8 cellular contexts compared by ENCODE assay signal in the genomic region with DNA sequence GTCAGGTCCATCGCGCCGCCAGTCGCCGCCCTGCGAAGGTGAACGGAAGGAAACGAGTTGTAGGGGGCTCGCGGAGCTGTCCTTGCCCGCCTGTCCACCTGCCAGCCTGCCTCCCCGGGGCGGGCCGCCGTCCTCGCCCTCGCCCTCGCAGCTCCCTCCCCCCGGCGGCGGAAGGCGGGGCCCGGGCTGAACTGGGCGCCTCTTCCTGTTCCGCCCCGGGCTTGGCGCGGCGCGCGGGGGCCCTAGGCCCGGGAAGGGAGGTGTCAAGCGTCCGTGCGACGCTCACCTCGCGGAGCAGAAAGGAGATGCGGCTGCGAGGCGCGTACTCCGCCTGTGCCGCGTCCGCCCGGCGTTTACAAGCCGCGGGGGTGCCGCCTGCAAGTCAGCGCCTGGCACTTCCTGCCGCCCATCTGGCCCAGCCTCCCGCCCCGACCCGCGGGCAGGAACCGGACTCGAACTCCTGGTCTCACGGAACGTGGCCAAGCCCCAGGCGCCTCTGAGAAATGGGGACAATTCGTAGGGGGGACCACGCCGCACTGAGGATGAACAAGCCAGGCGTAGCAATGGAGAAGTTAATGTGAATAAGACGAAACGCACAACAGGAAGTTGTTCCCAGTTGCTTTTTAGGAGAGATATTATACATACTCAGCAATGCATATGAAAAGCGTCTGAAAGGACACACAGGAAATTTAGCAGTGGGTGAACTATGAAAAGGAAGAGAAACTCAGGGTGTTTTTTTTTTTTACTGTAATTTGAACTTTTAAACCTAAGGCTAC. TPM values are rescaled to one million over a fixed set of nuclear protein-coding genes. Genes with fewer than 3 reads are reported as not detected.
DNase-seq lines count a peak whose midpoint lies in the region; ATAC-seq and TF ChIP-seq lines count a peak whose summit lies in the region.

A gene (minus strand): TSS at position 108 of the 776 bp plus-strand sequence. CDS start 97 bp downstream, at position 11.

- H3K27ac Mint-ChIP-seq in activated naive CD4-positive, alpha-beta T cell treated with anti-CD3 and anti-CD28 coated beads, Interleukin-2, amount 50 U/mL, for 24 hours, result peak within 1 kb of the TSS; percentile 98
- H3K27ac Mint-ChIP-seq in osteocyte (ENCODE audit: unreplicated experiment), result peak within 1 kb of the TSS; percentile 100

- peaks cover 10% of the 10 kb centered on the region for H3K36me3 Mint-ChIP-seq in activated naive CD4-positive, alpha-beta T cell treated with anti-CD3 and anti-CD28 coated beads, Interleukin-2, amount 50 U/mL, for 24 hours
- H3K36me3 Mint-ChIP-seq in osteocyte (ENCODE audit: unreplicated experiment), result peaks cover 28% of the 10 kb centered on the region

- no peaks in the 10 kb centered on the region for H3K27me3 Mint-ChIP-seq in activated naive CD4-positive, alpha-beta T cell treated with anti-CD3 and anti-CD28 coated beads, Interleukin-2, amount 50 U/mL, for 24 hours
- no peaks in the 10 kb centered on the region for H3K27me3 Mint-ChIP-seq in osteocyte (ENCODE audit: unreplicated experiment)

- H3K9me3 Mint-ChIP-seq in activated naive CD4-positive, alpha-beta T cell treated with anti-CD3 and anti-CD28 coated beads, Interleukin-2, amount 50 U/mL, for 24 hours, result no peaks in the 10 kb centered on the region
- no peaks in the 10 kb centered on the region for H3K9me3 Mint-ChIP-seq in osteocyte (ENCODE audit: unreplicated experiment)

- no peaks in the 10 kb centered on the region for H3K27me3 ChIP-seq in thoracic aorta (replicated peaks; ENCODE audit: insufficient read depth)

- peak within 1 kb of the TSS; percentile 99 for H3K4me3 Mint-ChIP-seq in activated naive CD4-positive, alpha-beta T cell treated with anti-CD3 and anti-CD28 coated beads, Interleukin-2, amount 50 U/mL, for 24 hours
- peak within 1 kb of the TSS; percentile 89 for H3K4me3 Mint-ChIP-seq in osteocyte (ENCODE audit: unreplicated experiment)

- no peak for TF ChIP-seq CTCF in HFF-Myc (IDR thresholded peaks at IDR 0.05; ENCODE audit: low read depth, low read length, missing control alignments)
- TF ChIP-seq CTCF in NB4 (IDR thresholded peaks at IDR 0.05; ENCODE audit: low read depth, low read length), result no peak
- no peak for TF ChIP-seq CTCF in osteocyte (IDR thresholded peaks at IDR 0.05)
- no peak for TF ChIP-seq CTCF in thoracic aorta (IDR thresholded peaks at IDR 0.05)

- DNase-seq in HFF-Myc (ENCODE audit: extremely low read depth, low read depth), result no peak
- peak; percentile 96 for DNase-seq in NB4 (ENCODE audit: low read depth)
- DNase-seq in SKM-1 (lab: John Stamatoyannopoulos, UW; ENCODE audit: unreplicated experiment), result peak; percentile 58
- peak; percentile 93 for DNase-seq in glomerular visceral epithelial cell (ENCODE audit: extremely low spot score)
- peak; percentile 93 for DNase-seq in osteocyte (ENCODE audit: extremely low spot score, unreplicated experiment)
- DNase-seq in thoracic aorta (ENCODE audit: low spot score), result peak; percentile 42

- ATAC-seq in thoracic aorta (ENCODE audit: insufficient number of reproducible peaks, low FRiP score, low read depth), result peak; percentile 33

- H3K4me1 ChIP-seq in thoracic aorta (ENCODE audit: control insufficient read depth in 1 of 2, low read depth in 2 of 2), result peaks cover 21 to 32% of the 10 kb centered on the region in 2 donors

- peak within 1 kb of the TSS; percentile 98 for H3K27ac ChIP-seq in thoracic aorta

- peaks cover 61% of the 10 kb centered on the region for H3K4me1 Mint-ChIP-seq in activated naive CD4-positive, alpha-beta T cell treated with anti-CD3 and anti-CD28 coated beads, Interleukin-2, amount 50 U/mL, for 24 hours
- peaks cover 24% of the 10 kb centered on the region for H3K4me1 Mint-ChIP-seq in osteocyte (ENCODE audit: unreplicated experiment)

- H3K4me3 ChIP-seq in GM08714 (ENCODE audit: low read length) (peak within 1 kb of the TSS; percentile 68), HFF-Myc (replicated peaks; ENCODE audit: low read depth, low read length) (peak within 1 kb of the TSS; percentile 78), NB4 (ENCODE audit: low read depth, low read length) (peak within 1 kb of the TSS; percentile 90), thoracic aorta (peak within 1 kb of the TSS; percentile 83)

- peak; percentile 88 for TF ChIP-seq POLR2A in NB4 (IDR thresholded peaks at IDR 0.05; ENCODE audit: extremely low read depth, insufficient read length)

- no peaks in the 10 kb centered on the region for H3K9me3 ChIP-seq in thoracic aorta

- peaks cover 46% of the 10 kb centered on the region for H3K36me3 ChIP-seq in thoracic aorta

RNA-seq across cellular contexts. Expression of the gene that starts here (rescaled TPM):
- 42.8 and 45.7 TPM in 2 replicates for total RNA-seq in osteocyte
- 10 to 100 TPM; 31.9 to 51.0 TPM for total RNA-seq in thoracic aorta
